ENCODE assay signal across 10 cellular contexts in genomic region chr6:49978332-49979226, GRCh38. TPM values are rescaled to one million over a fixed set of nuclear protein-coding genes. Genes with fewer than 3 reads are reported as not detected.
DNase-seq lines count a peak whose midpoint lies in the region; ATAC-seq and TF ChIP-seq lines count a peak whose summit lies in the region.
"Had no signal": no experiment of that assay in that cellular context is flagged by ENCODE, and none has a peak within 500 bp of the region (broad histone marks: within the 10 kb centered on the region; RNA-seq: fewer than 3 reads in every experiment).

No MANE protein-coding gene starts in this region.

- WGBS in liver: 37% methylated on average over 3 of the region's 3 CpGs

- TF ChIP-seq RAD21 in liver (IDR thresholded peaks at IDR 0.05): no peak

- in situ Hi-C loops in GM13976 (cut with MboI; ENCODE audit: low sequenced_read_pairs, unreplicated experiment): no loop called here

- H3K9ac ChIP-seq in liver (ENCODE audit: low read depth in 1 of 2, low read length in 2 of 2): peak overlapping the region in 1 of 2 donors; percentile 54

- ATAC-seq in GM18868 (IDR thresholded peaks at IDR 0.05; ENCODE audit: unreplicated experiment) (peak; percentile 50), GM21528 (IDR thresholded peaks at IDR 0.05; ENCODE audit: low FRiP score, unreplicated experiment) (peak; percentile 67), HG03565 (IDR thresholded peaks at IDR 0.05; ENCODE audit: unreplicated experiment) (peak; percentile 38)

- no peaks in the 10 kb centered on the region for H3K9me3 ChIP-seq in liver (ENCODE audit: control insufficient read depth in 4 of 4, low read length in 3 of 4)

- H3K4me1 ChIP-seq in liver (ENCODE audit: control insufficient read depth in 4 of 4, insufficient read depth in 4 of 4, low read length in 3 of 4): peaks cover 0 to 3% (median 0%) of the 10 kb centered on the region in 4 donors

- no peaks in the 10 kb centered on the region for H3K27me3 ChIP-seq in liver (ENCODE audit: control insufficient read depth in 4 of 4, insufficient read depth in 4 of 4, low read length in 3 of 4)

- TF ChIP-seq CTCF in liver (IDR thresholded peaks at IDR 0.05; ENCODE audit: low read depth, low read length, missing input control) (no peak), GM13976 (IDR thresholded peaks at IDR 0.05; ENCODE audit: borderline replicate concordance, control extremely low read depth, extremely low read depth, insufficient read depth, missing control alignments) (no peak)

- no peak overlapping the region for H3K27ac ChIP-seq in liver (ENCODE audit: low read depth in 1 of 2, low read length in 2 of 2)

- no peak for DNase-seq in GM13976 (ENCODE audit: low spot score)
- no peak for DNase-seq in SW 1271 (lab: John Stamatoyannopoulos, UW)
- no peak for DNase-seq in KG1 (lab: John Stamatoyannopoulos, UW)
- DNase-seq: stimulated activated CD8-positive, alpha-beta memory T cell treated with anti-CD3 and anti-CD28 coated beads, Interleukin-4, amount 100 ng/mL, for 48 hours had no signal

- H3K4me3 ChIP-seq in liver (ENCODE audit: low read depth in 1 of 3, low read length in 3 of 3): peak overlapping the region in 2 of 3 donors; percentile 48 to 53

- H3K36me3 ChIP-seq in liver (ENCODE audit: control insufficient read depth in 4 of 4, insufficient read depth in 3 of 4, low read depth in 1 of 4, low read length in 3 of 4): no peaks in the 10 kb centered on the region

TF ChIP-seq in liver, 16 proteins besides CTCF, POLR2A, EP300 and RAD21:
- no peak for TF ChIP-seq GABPA (IDR thresholded peaks at IDR 0.05 in 1 of 2, conservative IDR thresholded peaks at IDR 0.05 in 1 of 2)
- no peak for TF ChIP-seq FOXA1 (IDR thresholded peaks at IDR 0.05)
- no peak for TF ChIP-seq RXRA (IDR thresholded peaks at IDR 0.05)
- no peak for TF ChIP-seq ZBTB33 (IDR thresholded peaks at IDR 0.05)
- TF ChIP-seq HNF4A (conservative IDR thresholded peaks at IDR 0.05): no peak
TF ChIP-seq in liver: peak in this region for 0.

RNA-seq across cellular contexts. Expression of gene DEFB113, which starts 9.2 kb away (rescaled TPM):
- total RNA-seq in liver: not detected
- not detected for polyA plus RNA-seq in liver
- total RNA-seq: glomerular endothelial cell, M059J had no signal

RNA-seq across cellular contexts. Expression of gene DEFB114, which starts 14.6 kb away (rescaled TPM):
- total RNA-seq in liver: not detected
- polyA plus RNA-seq in liver: not detected
- total RNA-seq: glomerular endothelial cell, M059J had no signal

RNA-seq across cellular contexts. Expression of gene DEFB110, which starts 43.2 kb away (rescaled TPM):
- not detected for total RNA-seq in liver
- polyA plus RNA-seq in liver: not detected
- total RNA-seq: glomerular endothelial cell, M059J had no signal
